In genomic region chr13:97426695-97427094, GRCh38 we compare ENCODE assay signal across 2 cellular contexts.
TF ChIP-seq lines count a peak whose summit lies in the region.

No MANE protein-coding gene starts in this region.

TF ChIP-seq in K562, 482 proteins besides CTCF, POLR2A, EP300 and RAD21 (continued from another document):
- TF ChIP-seq, protein P1, sequence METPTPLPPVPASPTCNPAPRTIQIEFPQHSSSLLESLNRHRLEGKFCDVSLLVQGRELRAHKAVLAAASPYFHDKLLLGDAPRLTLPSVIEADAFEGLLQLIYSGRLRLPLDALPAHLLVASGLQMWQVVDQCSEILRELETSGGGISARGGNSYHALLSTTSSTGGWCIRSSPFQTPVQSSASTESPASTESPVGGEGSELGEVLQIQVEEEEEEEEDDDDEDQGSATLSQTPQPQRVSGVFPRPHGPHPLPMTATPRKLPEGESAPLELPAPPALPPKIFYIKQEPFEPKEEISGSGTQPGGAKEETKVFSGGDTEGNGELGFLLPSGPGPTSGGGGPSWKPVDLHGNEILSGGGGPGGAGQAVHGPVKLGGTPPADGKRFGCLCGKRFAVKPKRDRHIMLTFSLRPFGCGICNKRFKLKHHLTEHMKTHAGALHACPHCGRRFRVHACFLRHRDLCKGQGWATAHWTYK (CRISPR knock-in tag; IDR thresholded peaks at IDR 0.05), result no peak
- TF ChIP-seq PURB (CRISPR knock-in tag; IDR thresholded peaks at IDR 0.05; ENCODE audit: low read depth), result no peak
- 0 out of 2 replicates have a peak, but pooled peaks have one; percentile 86 for TF ChIP-seq MECOM (CRISPR knock-in tag; IDR thresholded peaks at IDR 0.05)
- TF ChIP-seq ZNF134 (CRISPR knock-in tag; conservative IDR thresholded peaks at IDR 0.05), result no peak
- TF ChIP-seq FOXA3 (CRISPR knock-in tag; conservative IDR thresholded peaks at IDR 0.05 in 1 of 2, IDR thresholded peaks at IDR 0.05 in 1 of 2), result peak in 1 of 2 experiments; percentile 36; a peak in 1 of 4 replicates
- no peak for TF ChIP-seq SMAD3 (CRISPR knock-in tag; conservative IDR thresholded peaks at IDR 0.05)
- no peak for TF ChIP-seq CSDE1 (IDR thresholded peaks at IDR 0.05)
- no peak for TF ChIP-seq GABPB1 (CRISPR knock-in tag; IDR thresholded peaks at IDR 0.05)
TF ChIP-seq in K562: peak in this region for 2.

TF ChIP-seq in liver, 16 proteins besides CTCF, POLR2A, EP300 and RAD21:
- no peak for TF ChIP-seq MAX (IDR thresholded peaks at IDR 0.05)
- TF ChIP-seq FOXA2 (IDR thresholded peaks at IDR 0.05), result peak; percentile 97
- no peak for TF ChIP-seq HNF4G (IDR thresholded peaks at IDR 0.05)
- TF ChIP-seq RXRA (IDR thresholded peaks at IDR 0.05), result no peak
- TF ChIP-seq, protein P2, sequence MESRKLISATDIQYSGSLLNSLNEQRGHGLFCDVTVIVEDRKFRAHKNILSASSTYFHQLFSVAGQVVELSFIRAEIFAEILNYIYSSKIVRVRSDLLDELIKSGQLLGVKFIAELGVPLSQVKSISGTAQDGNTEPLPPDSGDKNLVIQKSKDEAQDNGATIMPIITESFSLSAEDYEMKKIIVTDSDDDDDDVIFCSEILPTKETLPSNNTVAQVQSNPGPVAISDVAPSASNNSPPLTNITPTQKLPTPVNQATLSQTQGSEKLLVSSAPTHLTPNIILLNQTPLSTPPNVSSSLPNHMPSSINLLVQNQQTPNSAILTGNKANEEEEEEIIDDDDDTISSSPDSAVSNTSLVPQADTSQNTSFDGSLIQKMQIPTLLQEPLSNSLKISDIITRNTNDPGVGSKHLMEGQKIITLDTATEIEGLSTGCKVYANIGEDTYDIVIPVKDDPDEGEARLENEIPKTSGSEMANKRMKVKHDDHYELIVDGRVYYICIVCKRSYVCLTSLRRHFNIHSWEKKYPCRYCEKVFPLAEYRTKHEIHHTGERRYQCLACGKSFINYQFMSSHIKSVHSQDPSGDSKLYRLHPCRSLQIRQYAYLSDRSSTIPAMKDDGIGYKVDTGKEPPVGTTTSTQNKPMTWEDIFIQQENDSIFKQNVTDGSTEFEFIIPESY (IDR thresholded peaks at IDR 0.05), result no peak
- no peak for TF ChIP-seq TAF1 (conservative IDR thresholded peaks at IDR 0.05)
- TF ChIP-seq HNF4A (conservative IDR thresholded peaks at IDR 0.05), result peak; percentile 42 to 65
- no peak for TF ChIP-seq GABPA (IDR thresholded peaks at IDR 0.05 in 1 of 2, conservative IDR thresholded peaks at IDR 0.05 in 1 of 2)
- TF ChIP-seq FOXA1 (IDR thresholded peaks at IDR 0.05), result peak; percentile 85
- peak; percentile 43 for TF ChIP-seq SP1 (IDR thresholded peaks at IDR 0.05)
- no peak for TF ChIP-seq EGR1 (IDR thresholded peaks at IDR 0.05; ENCODE audit: low read depth in 2 of 2)
- TF ChIP-seq NR2F2 (IDR thresholded peaks at IDR 0.05), result no peak
- TF ChIP-seq YY1 (IDR thresholded peaks at IDR 0.05), result no peak
- TF ChIP-seq, protein P3, sequence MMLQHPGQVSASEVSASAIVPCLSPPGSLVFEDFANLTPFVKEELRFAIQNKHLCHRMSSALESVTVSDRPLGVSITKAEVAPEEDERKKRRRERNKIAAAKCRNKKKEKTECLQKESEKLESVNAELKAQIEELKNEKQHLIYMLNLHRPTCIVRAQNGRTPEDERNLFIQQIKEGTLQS (IDR thresholded peaks at IDR 0.05), result no peak
- TF ChIP-seq, protein P4, sequence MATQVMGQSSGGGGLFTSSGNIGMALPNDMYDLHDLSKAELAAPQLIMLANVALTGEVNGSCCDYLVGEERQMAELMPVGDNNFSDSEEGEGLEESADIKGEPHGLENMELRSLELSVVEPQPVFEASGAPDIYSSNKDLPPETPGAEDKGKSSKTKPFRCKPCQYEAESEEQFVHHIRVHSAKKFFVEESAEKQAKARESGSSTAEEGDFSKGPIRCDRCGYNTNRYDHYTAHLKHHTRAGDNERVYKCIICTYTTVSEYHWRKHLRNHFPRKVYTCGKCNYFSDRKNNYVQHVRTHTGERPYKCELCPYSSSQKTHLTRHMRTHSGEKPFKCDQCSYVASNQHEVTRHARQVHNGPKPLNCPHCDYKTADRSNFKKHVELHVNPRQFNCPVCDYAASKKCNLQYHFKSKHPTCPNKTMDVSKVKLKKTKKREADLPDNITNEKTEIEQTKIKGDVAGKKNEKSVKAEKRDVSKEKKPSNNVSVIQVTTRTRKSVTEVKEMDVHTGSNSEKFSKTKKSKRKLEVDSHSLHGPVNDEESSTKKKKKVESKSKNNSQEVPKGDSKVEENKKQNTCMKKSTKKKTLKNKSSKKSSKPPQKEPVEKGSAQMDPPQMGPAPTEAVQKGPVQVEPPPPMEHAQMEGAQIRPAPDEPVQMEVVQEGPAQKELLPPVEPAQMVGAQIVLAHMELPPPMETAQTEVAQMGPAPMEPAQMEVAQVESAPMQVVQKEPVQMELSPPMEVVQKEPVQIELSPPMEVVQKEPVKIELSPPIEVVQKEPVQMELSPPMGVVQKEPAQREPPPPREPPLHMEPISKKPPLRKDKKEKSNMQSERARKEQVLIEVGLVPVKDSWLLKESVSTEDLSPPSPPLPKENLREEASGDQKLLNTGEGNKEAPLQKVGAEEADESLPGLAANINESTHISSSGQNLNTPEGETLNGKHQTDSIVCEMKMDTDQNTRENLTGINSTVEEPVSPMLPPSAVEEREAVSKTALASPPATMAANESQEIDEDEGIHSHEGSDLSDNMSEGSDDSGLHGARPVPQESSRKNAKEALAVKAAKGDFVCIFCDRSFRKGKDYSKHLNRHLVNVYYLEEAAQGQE (IDR thresholded peaks at IDR 0.05), result no peak
- TF ChIP-seq JUND (IDR thresholded peaks at IDR 0.05), result no peak
